20 cellular contexts compared by ENCODE assay signal in genomic region chr10:75127481-75127880, GRCh38. TPM values are rescaled to one million over a fixed set of nuclear protein-coding genes. Genes with fewer than 3 reads are reported as not detected.
A peak's percentile ranks its signal among the peaks of the same experiment; 100 is the strongest.
DNase-seq lines count a peak whose midpoint lies in the region; ATAC-seq, FAIRE-seq and TF ChIP-seq lines count a peak whose summit lies in the region.
"Had no signal": no experiment of that assay in that cellular context is flagged by ENCODE, and none has a peak within 500 bp of the region (broad histone marks: within the 10 kb centered on the region; RNA-seq: fewer than 3 reads in every experiment).

No MANE protein-coding gene starts in this region.

- no peak for ATAC-seq in activated B cell treated with CpG ODN at 0.5 μM for 24 hours (ENCODE audit: low read depth)
- ATAC-seq: activated CD8-positive, alpha-beta T cell treated with anti-CD3 and anti-CD28 coated beads, Interleukin-2, amount 10 ng/mL, durations not matched to agents 7 days and 5 days; mucosa of descending colon had no signal

- 32% methylated on average over 2 of the region's 2 CpGs for WGBS in smooth muscle cell (ENCODE audit: low lambda C conversion rate)

- peaks cover 6% of the 10 kb centered on the region for H3F3A ChIP-seq in smooth muscle cell (ENCODE audit: low read depth)

- H3K4me3 ChIP-seq in smooth muscle cell = no peak overlapping the region
- no peak overlapping the region for H3K4me3 ChIP-seq in osteoblast (ENCODE audit: insufficient read depth, low read length)
- H3K4me3 ChIP-seq: BLaER1, mucosa of descending colon, thyroid gland had no signal

- no peak overlapping the region for H3K4me3 Mint-ChIP-seq in activated B cell treated with CpG ODN at 0.5 μM for 24 hours
- no peak overlapping the region for H3K4me3 Mint-ChIP-seq in activated naive CD4-positive, alpha-beta T cell treated with anti-CD3 and anti-CD28 coated beads for 36 hours
- H3K4me3 Mint-ChIP-seq: activated CD8-positive, alpha-beta T cell treated with anti-CD3 and anti-CD28 coated beads, Interleukin-2, amount 10 ng/mL, durations not matched to agents 7 days and 5 days had no signal

- peak overlapping the region; percentile 12 for H3K27ac Mint-ChIP-seq in activated B cell treated with CpG ODN at 0.5 μM for 24 hours
- H3K27ac Mint-ChIP-seq in activated naive CD4-positive, alpha-beta T cell treated with anti-CD3 and anti-CD28 coated beads for 36 hours = no peak overlapping the region
- H3K27ac Mint-ChIP-seq: activated CD8-positive, alpha-beta T cell treated with anti-CD3 and anti-CD28 coated beads, Interleukin-2, amount 10 ng/mL, durations not matched to agents 7 days and 5 days had no signal

- H3K27me3 ChIP-seq in smooth muscle cell (ENCODE audit: low read depth) = no peaks in the 10 kb centered on the region
- H3K27me3 ChIP-seq in osteoblast (ENCODE audit: insufficient read depth, low read length) = no peaks in the 10 kb centered on the region
- H3K27me3 ChIP-seq: BLaER1, thyroid gland had no signal

- H3K36me3 ChIP-seq in smooth muscle cell (ENCODE audit: low read depth) (no peaks in the 10 kb centered on the region), osteoblast (ENCODE audit: insufficient read depth, low read length) (peaks cover 13% of the 10 kb centered on the region)
- H3K36me3 ChIP-seq: thyroid gland had no signal

- H2AFZ ChIP-seq in smooth muscle cell (ENCODE audit: low read depth) (no peak overlapping the region), osteoblast (ENCODE audit: low read length) (no peak overlapping the region)

- peak overlapping the region; percentile 66 for H3K27ac ChIP-seq in smooth muscle cell (ENCODE audit: low read depth)
- H3K27ac ChIP-seq in osteoblast (ENCODE audit: low read depth, low read length) = no peak overlapping the region
- H3K27ac ChIP-seq: BLaER1, thyroid gland had no signal

- peak; percentile 93 for FAIRE-seq in H54 (lab: Jason Lieb, UNC)
- FAIRE-seq: GM18507, islet of Langerhans, RCC 7860 had no signal

- H4K20me1 ChIP-seq in smooth muscle cell (ENCODE audit: low read depth) = peaks cover 95% of the 10 kb centered on the region
- H4K20me1 ChIP-seq in osteoblast (ENCODE audit: insufficient read depth, low read length) = peaks cover 11% of the 10 kb centered on the region

- no peaks in the 10 kb centered on the region for H3K9me3 Mint-ChIP-seq in activated B cell treated with CpG ODN at 0.5 μM for 24 hours
- no peaks in the 10 kb centered on the region for H3K9me3 Mint-ChIP-seq in activated naive CD4-positive, alpha-beta T cell treated with anti-CD3 and anti-CD28 coated beads for 36 hours

- H3K36me3 Mint-ChIP-seq in activated B cell treated with CpG ODN at 0.5 μM for 24 hours (ENCODE audit: low read depth) = peaks cover 28% of the 10 kb centered on the region
- H3K36me3 Mint-ChIP-seq in activated naive CD4-positive, alpha-beta T cell treated with anti-CD3 and anti-CD28 coated beads for 36 hours (ENCODE audit: low read depth) = peaks cover 7% of the 10 kb centered on the region

- DNase-seq in H54 (ENCODE audit: insufficient read length, low spot score) (no peak), activated B cell treated with CpG ODN at 0.5 μM for 24 hours (no peak), glomerular visceral epithelial cell (ENCODE audit: extremely low spot score) (peak; percentile 29), smooth muscle cell (lab: John Stamatoyannopoulos, UW; ENCODE audit: unreplicated experiment) (no peak), cerebellum (ENCODE audit: low spot score) (no peak), osteoblast (ENCODE audit: insufficient read length, low spot score, missing footprints) (no peak), GOT3 (lab: John Stamatoyannopoulos, UW) (no peak)
- DNase-seq in activated naive CD4-positive, alpha-beta T cell treated with anti-CD3 and anti-CD28 coated beads for 36 hours = no peak
- DNase-seq: activated CD8-positive, alpha-beta T cell treated with anti-CD3 and anti-CD28 coated beads, Interleukin-2, amount 10 ng/mL, durations not matched to agents 7 days and 5 days; DMS153; mucosa of descending colon; NCI-H526 treated with DMSO at 0.1 percent for 48 hours; nucleus accumbens; stimulated activated CD4-positive, alpha-beta T cell treated with anti-CD3 and anti-CD28 coated beads, Interleukin-4, amount 100 ng/mL, for 1 hour; stimulated activated CD8-positive, alpha-beta memory T cell treated with anti-CD3 and anti-CD28 coated beads, Interleukin-4, amount 100 ng/mL, for 48 hours; thyroid gland had no signal

- CTCF ChIA-PET in activated B cell treated with CpG ODN at 0.5 μM for 24 hours (lab: Charles Lee) = no interaction called here
- CTCF ChIA-PET in activated naive CD4-positive, alpha-beta T cell treated with anti-CD3 and anti-CD28 coated beads for 36 hours (lab: Charles Lee) = interaction anchor here (0.9 kb wide), 1 partner anchor 103 kb away, joined by 3 read pairs; no protein-coding TSS in a partner anchor

- no peak overlapping the region for H3K9ac ChIP-seq in smooth muscle cell (ENCODE audit: low read depth)
- H3K9ac ChIP-seq: BLaER1 had no signal

- H3K27me3 Mint-ChIP-seq in activated B cell treated with CpG ODN at 0.5 μM for 24 hours = no peaks in the 10 kb centered on the region
- H3K27me3 Mint-ChIP-seq in activated naive CD4-positive, alpha-beta T cell treated with anti-CD3 and anti-CD28 coated beads for 36 hours (ENCODE audit: low read depth) = no peaks in the 10 kb centered on the region

- intact Hi-C loops in activated B cell treated with CpG ODN at 0.5 μM for 24 hours (cut with micrococcal nuclease) = loop anchor here (5.0 kb wide), 2 partner anchors 35 to 85 kb away; partner anchors contain the start of gene VDAC2
- intact Hi-C loops in activated naive CD4-positive, alpha-beta T cell treated with anti-CD3 and anti-CD28 coated beads for 36 hours (cut with micrococcal nuclease) = no loop called here

- TF ChIP-seq CTCF in activated B cell treated with CpG ODN at 0.5 μM for 24 hours (IDR thresholded peaks at IDR 0.05) (no peak), smooth muscle cell (IDR thresholded peaks at IDR 0.05; ENCODE audit: borderline replicate concordance, insufficient read depth, poor library complexity, severe bottlenecking) (no peak), osteoblast (IDR thresholded peaks at IDR 0.05; ENCODE audit: extremely low read depth, low read depth, low read length) (no peak)

- no peaks in the 10 kb centered on the region for H3K4me1 ChIP-seq in smooth muscle cell (ENCODE audit: low read depth)
- H3K4me1 ChIP-seq in osteoblast (ENCODE audit: insufficient read depth, low read length) = peaks cover 9% of the 10 kb centered on the region

- no peak for TF ChIP-seq POLR2A in H54 (IDR thresholded peaks at IDR 0.05; ENCODE audit: low read depth, low read length)

- H3K4me1 Mint-ChIP-seq in activated B cell treated with CpG ODN at 0.5 μM for 24 hours = peaks cover 58% of the 10 kb centered on the region
- H3K4me1 Mint-ChIP-seq in activated naive CD4-positive, alpha-beta T cell treated with anti-CD3 and anti-CD28 coated beads for 36 hours (ENCODE audit: low read depth) = peaks cover 15% of the 10 kb centered on the region

- H3K79me2 ChIP-seq in smooth muscle cell (ENCODE audit: low read depth) = peaks cover 78% of the 10 kb centered on the region
- H3K79me2 ChIP-seq in osteoblast (ENCODE audit: insufficient read depth, low read length) = peaks cover 79% of the 10 kb centered on the region

- H3K4me2 ChIP-seq in smooth muscle cell (peak overlapping the region; percentile 43), osteoblast (ENCODE audit: insufficient read depth, low read length) (no peak overlapping the region)
- H3K4me2 ChIP-seq: BLaER1 had no signal

- POLR2A ChIA-PET in activated B cell treated with CpG ODN at 0.5 μM for 24 hours (lab: Charles Lee) = interaction anchor here (0.5 to 1.3 kb wide), 2 partner anchors 11 to 16 kb away, joined by 3 to 8 read pairs; partner anchors contain the start of gene SAMD8

- H3K9me3 ChIP-seq in smooth muscle cell (replicated peaks; ENCODE audit: low read depth) = no peaks in the 10 kb centered on the region
- no peaks in the 10 kb centered on the region for H3K9me3 ChIP-seq in osteoblast (ENCODE audit: low read depth, low read length)
- H3K9me3 ChIP-seq: BLaER1, mucosa of descending colon, thyroid gland had no signal

RNA-seq across cellular contexts. Expression of gene SAMD8, which starts 16.0 kb away (rescaled TPM):
- total RNA-seq in activated B cell treated with CpG ODN at 0.5 μM for 24 hours = 25.8 and 29.1 TPM in 2 replicates
- 30.1 and 35.4 TPM in 2 replicates for total RNA-seq in smooth muscle cell
- polyA plus RNA-seq in smooth muscle cell = 7.4 and 9.7 TPM in 2 replicates
- total RNA-seq in cerebellum = 67.5 TPM
- 30.6 and 31.5 TPM in 2 replicates for total RNA-seq in osteoblast
- 10 to 100 TPM; 15.3 to 16.9 TPM for total RNA-seq in activated naive CD4-positive, alpha-beta T cell treated with anti-CD3 and anti-CD28 coated beads for 36 hours
